ENCODE assay signal across 22 cellular contexts in genomic region chr20:35665949-35666288, GRCh38. TPM values are rescaled to one million over a fixed set of nuclear protein-coding genes. Genes with fewer than 3 reads are reported as not detected.
DNase-seq lines count a peak whose midpoint lies in the region; ATAC-seq lines count a peak whose summit lies in the region.
"Had no signal": no experiment of that assay in that cellular context is flagged by ENCODE, and none has a peak within 500 bp of the region (broad histone marks: within the 10 kb centered on the region; RNA-seq: fewer than 3 reads in every experiment).

No MANE protein-coding gene starts in this region.

- no CpG with 5 or more reads among the region's 17 CpGs for WGBS in neuronal stem cell (ENCODE audit: extremely low coverage in 2 of 2, insufficient read length in 2 of 2, insufficient replicate concordance in 1 of 2), 2 donors

- peak overlapping the region; percentile 51 for H3K9ac ChIP-seq in neuronal stem cell (ENCODE audit: low read depth, low read length, poor library complexity)

- H3K4me1 Mint-ChIP-seq in activated CD8-positive, alpha-beta memory T cell treated with anti-CD3 and anti-CD28 coated beads, Interleukin-2, amount 10 ng/mL, durations not matched to agents 7 days and 5 days, result peaks cover 24% of the 10 kb centered on the region
- peaks cover 0 to 38% (median 25%) of the 10 kb centered on the region in 4 donors for H3K4me1 Mint-ChIP-seq in CD4-positive, alpha-beta memory T cell
- peaks cover 35% of the 10 kb centered on the region for H3K4me1 Mint-ChIP-seq in activated T-helper 1 cell treated with anti-CD3 and anti-CD28 coated beads, Interleukin-12 subunit alpha, Interleukin-12 subunit beta, Interleukin-2, Interleukin-4 antibody, amounts not matched to agents 30 ng/mL and 10 ng/mL and 1 ng/mL, durations not matched to agents 14 hours and 24 hours and 36 hours (ENCODE audit: low read depth)

- H3K4me2 ChIP-seq in neuronal stem cell (ENCODE audit: insufficient read depth, low read length, poor library complexity, severe bottlenecking), result no peak overlapping the region

- H2AFZ ChIP-seq in neuronal stem cell (ENCODE audit: low read length), result no peak overlapping the region

- intact Hi-C loops in CD4-positive, alpha-beta memory T cell (cut with micrococcal nuclease), result no loop called here
- intact Hi-C loops in activated T-helper 1 cell treated with anti-CD3 and anti-CD28 coated beads, Interleukin-12 subunit alpha, Interleukin-12 subunit beta, Interleukin-2, Interleukin-4 antibody, amounts not matched to agents 30 ng/mL and 10 ng/mL and 1 ng/mL, durations not matched to agents 14 hours and 24 hours and 36 hours (cut with micrococcal nuclease), result loop anchor here (1.0 to 10.0 kb wide), 3 partner anchors 124 to 361 kb away; partner anchors contain the start of genes CEP250 and ERGIC3

- H3K27me3 Mint-ChIP-seq in activated CD8-positive, alpha-beta memory T cell treated with anti-CD3 and anti-CD28 coated beads, Interleukin-2, amount 10 ng/mL, durations not matched to agents 7 days and 5 days, result no peaks in the 10 kb centered on the region
- no peaks in the 10 kb centered on the region for H3K27me3 Mint-ChIP-seq in CD4-positive, alpha-beta memory T cell
- no peaks in the 10 kb centered on the region for H3K27me3 Mint-ChIP-seq in activated T-helper 1 cell treated with anti-CD3 and anti-CD28 coated beads, Interleukin-12 subunit alpha, Interleukin-12 subunit beta, Interleukin-2, Interleukin-4 antibody, amounts not matched to agents 30 ng/mL and 10 ng/mL and 1 ng/mL, durations not matched to agents 14 hours and 24 hours and 36 hours (ENCODE audit: insufficient read depth)
- H3K27me3 Mint-ChIP-seq: dendritic cell treated with granulocyte-macrophage colony-stimulating factor and Interleukin-4, amounts not matched to agents 40 ng/mL and 50 ng/mL, for 4 days had no signal

- H3K4me3 Mint-ChIP-seq in activated CD8-positive, alpha-beta memory T cell treated with anti-CD3 and anti-CD28 coated beads, Interleukin-2, amount 10 ng/mL, durations not matched to agents 7 days and 5 days, result peak overlapping the region; percentile 23
- H3K4me3 Mint-ChIP-seq in CD4-positive, alpha-beta memory T cell, result peak overlapping the region in 7 of 8 donors; percentile 12 to 66 (median 32)
- peak overlapping the region; percentile 8 for H3K4me3 Mint-ChIP-seq in activated T-helper 1 cell treated with anti-CD3 and anti-CD28 coated beads, Interleukin-12 subunit alpha, Interleukin-12 subunit beta, Interleukin-2, Interleukin-4 antibody, amounts not matched to agents 30 ng/mL and 10 ng/mL and 1 ng/mL, durations not matched to agents 14 hours and 24 hours and 36 hours
- H3K4me3 Mint-ChIP-seq: nephron progenitor cell had no signal

- H3K36me3 ChIP-seq in CD4-positive, alpha-beta memory T cell (ENCODE audit: insufficient read depth, low read length), result peaks cover 21% of the 10 kb centered on the region
- H3K36me3 ChIP-seq in neuronal stem cell (replicated peaks in 1 of 2; ENCODE audit: control insufficient read depth in 2 of 2, insufficient read depth in 2 of 2, low read length in 2 of 2), result peaks cover 0 to 33% of the 10 kb centered on the region in 2 donors

- no peak overlapping the region for H3K18ac ChIP-seq in neuronal stem cell (ENCODE audit: low read length)

- no peak for DNase-seq in activated CD8-positive, alpha-beta memory T cell treated with anti-CD3 and anti-CD28 coated beads, Interleukin-2, amount 10 ng/mL, durations not matched to agents 7 days and 5 days
- DNase-seq in activated CD8-positive, alpha-beta memory T cell treated with anti-CD3 and anti-CD28 coated beads, Interleukin-2, amount 50 U/mL, for 48 hours, result no peak
- DNase-seq in CD4-positive, alpha-beta memory T cell, result no peak
- DNase-seq in activated T-helper 1 cell treated with anti-CD3 and anti-CD28 coated beads, Interleukin-12 subunit alpha, Interleukin-12 subunit beta, Interleukin-2, Interleukin-4 antibody, amounts not matched to agents 30 ng/mL and 10 ng/mL and 1 ng/mL, durations not matched to agents 14 hours and 24 hours and 36 hours (ENCODE audit: low spot score), result no peak
- no peak for DNase-seq in neuronal stem cell (ENCODE audit: low spot score)
- no peak for DNase-seq in NCI-H748 (lab: John Stamatoyannopoulos, UW; ENCODE audit: unreplicated experiment)
- DNase-seq in mesenteric fat pad (ENCODE audit: low spot score), result no peak
- no peak for DNase-seq in NCI-H146 (lab: John Stamatoyannopoulos, UW)
- DNase-seq: activated gamma-delta T cell, hippocampal formation, midbrain, NCI-H1436 treated with DMSO at 0.1 percent for 48 hours, NCI-H510A treated with DMSO at 0.1 percent for 48 hours, nephron progenitor cell, PC-9, SHP77 treated with DMSO at 0.1 percent for 48 hours had no signal

- H3K4me3 ChIP-seq in CD4-positive, alpha-beta memory T cell (ENCODE audit: low read length in 2 of 2), result no peak overlapping the region
- no peak overlapping the region for H3K4me3 ChIP-seq in neuronal stem cell (ENCODE audit: low read length in 2 of 2)
- H3K4me3 ChIP-seq: HAP-1 had no signal

- H4K91ac ChIP-seq in neuronal stem cell (ENCODE audit: low read depth, low read length, poor library complexity), result no peak overlapping the region

- no peaks in the 10 kb centered on the region for H3K9me3 Mint-ChIP-seq in activated CD8-positive, alpha-beta memory T cell treated with anti-CD3 and anti-CD28 coated beads, Interleukin-2, amount 10 ng/mL, durations not matched to agents 7 days and 5 days (ENCODE audit: low read depth)
- H3K9me3 Mint-ChIP-seq in CD4-positive, alpha-beta memory T cell, result no peaks in the 10 kb centered on the region
- H3K9me3 Mint-ChIP-seq in activated T-helper 1 cell treated with anti-CD3 and anti-CD28 coated beads, Interleukin-12 subunit alpha, Interleukin-12 subunit beta, Interleukin-2, Interleukin-4 antibody, amounts not matched to agents 30 ng/mL and 10 ng/mL and 1 ng/mL, durations not matched to agents 14 hours and 24 hours and 36 hours, result no peaks in the 10 kb centered on the region
- H3K9me3 Mint-ChIP-seq: dendritic cell treated with granulocyte-macrophage colony-stimulating factor and Interleukin-4, amounts not matched to agents 40 ng/mL and 50 ng/mL, for 4 days; nephron progenitor cell had no signal

- no peaks in the 10 kb centered on the region for H3K79me1 ChIP-seq in neuronal stem cell (ENCODE audit: low read depth, low read length)

- no peak overlapping the region for H3K14ac ChIP-seq in neuronal stem cell (ENCODE audit: low read length)

- no peaks in the 10 kb centered on the region for H3K9me3 ChIP-seq in CD4-positive, alpha-beta memory T cell (ENCODE audit: control insufficient read depth in 1 of 2, low read length in 2 of 2)
- no peaks in the 10 kb centered on the region for H3K9me3 ChIP-seq in neuronal stem cell (replicated peaks in 1 of 2; ENCODE audit: control insufficient read depth in 2 of 2, insufficient read depth in 1 of 2, low read depth in 1 of 2, low read length in 2 of 2)
- H3K9me3 ChIP-seq: gastroesophageal sphincter, HAP-1, prostate gland had no signal

- peaks cover 37% of the 10 kb centered on the region for H3K4me1 ChIP-seq in CD4-positive, alpha-beta memory T cell (ENCODE audit: insufficient read depth, low read length)
- peaks cover 3 to 7% of the 10 kb centered on the region in 2 donors for H3K4me1 ChIP-seq in neuronal stem cell (ENCODE audit: control insufficient read depth in 2 of 2, insufficient read depth in 1 of 2, low read depth in 1 of 2, low read length in 2 of 2)
- H3K4me1 ChIP-seq: prostate gland had no signal

- H3K23ac ChIP-seq in neuronal stem cell (ENCODE audit: low read depth, low read length, poor library complexity), result no peak overlapping the region

- H3K27ac ChIP-seq in CD4-positive, alpha-beta memory T cell (ENCODE audit: low read depth, low read length), result no peak overlapping the region
- H3K27ac ChIP-seq in neuronal stem cell (replicated peaks; ENCODE audit: low read length), result no peak overlapping the region

- no peak overlapping the region for H2BK12ac ChIP-seq in neuronal stem cell (ENCODE audit: low read length)

- peaks cover 40% of the 10 kb centered on the region for H3K36me3 Mint-ChIP-seq in activated CD8-positive, alpha-beta memory T cell treated with anti-CD3 and anti-CD28 coated beads, Interleukin-2, amount 10 ng/mL, durations not matched to agents 7 days and 5 days
- H3K36me3 Mint-ChIP-seq in CD4-positive, alpha-beta memory T cell, result peaks cover 26 to 34% of the 10 kb centered on the region in 2 donors
- peaks cover 39% of the 10 kb centered on the region for H3K36me3 Mint-ChIP-seq in activated T-helper 1 cell treated with anti-CD3 and anti-CD28 coated beads, Interleukin-12 subunit alpha, Interleukin-12 subunit beta, Interleukin-2, Interleukin-4 antibody, amounts not matched to agents 30 ng/mL and 10 ng/mL and 1 ng/mL, durations not matched to agents 14 hours and 24 hours and 36 hours (ENCODE audit: low read depth)

- H2BK120ac ChIP-seq in neuronal stem cell (ENCODE audit: low read depth, low read length), result no peak overlapping the region

- CTCF ChIA-PET in activated CD8-positive, alpha-beta memory T cell treated with anti-CD3 and anti-CD28 coated beads, Interleukin-2, amount 10 ng/mL, durations not matched to agents 7 days and 5 days (lab: Charles Lee), result interaction anchor here (0.7 to 8.2 kb wide), 6 partner anchors 20 to 711 kb away, joined by 3 to 59 read pairs (median 5); partner anchors contain the start of genes NFS1 and ROMO1
- CTCF ChIA-PET in CD4-positive, alpha-beta memory T cell (lab: Charles Lee; ENCODE audit: partially characterized antibody), result interaction anchor here (0.7 to 1.1 kb wide), 4 partner anchors 11 to 218 kb away, joined by 3 to 4 read pairs (median 3); no protein-coding TSS in a partner anchor

- no peak for ATAC-seq in activated CD8-positive, alpha-beta memory T cell treated with anti-CD3 and anti-CD28 coated beads, Interleukin-2, amount 10 ng/mL, durations not matched to agents 7 days and 5 days
- ATAC-seq: activated CD4-positive, CD25-positive, alpha-beta regulatory T cell treated with anti-CD3 and anti-CD28 coated beads, Interleukin-2, amount 50 U/mL, for 24 hours; gastroesophageal sphincter; left lobe of liver had no signal

- no peak overlapping the region for H2AK5ac ChIP-seq in neuronal stem cell (ENCODE audit: low read depth, low read length)

- no peaks in the 10 kb centered on the region for H3K27me3 ChIP-seq in CD4-positive, alpha-beta memory T cell (ENCODE audit: insufficient read depth, low read length)
- H3K27me3 ChIP-seq in neuronal stem cell (ENCODE audit: control insufficient read depth in 3 of 3, insufficient read depth in 3 of 3, low read depth in 1 of 3, low read length in 3 of 3), result no peaks in the 10 kb centered on the region
- H3K27me3 ChIP-seq: gastroesophageal sphincter had no signal

- H3K4ac ChIP-seq in neuronal stem cell (ENCODE audit: low read length), result no peak overlapping the region

- H2BK5ac ChIP-seq in neuronal stem cell (ENCODE audit: low read length), result no peak overlapping the region

- POLR2A ChIA-PET in CD4-positive, alpha-beta memory T cell (lab: Charles Lee; ENCODE audit: partially characterized antibody), result interaction anchor here (1.9 to 4.5 kb wide), 3 partner anchors 77 to 124 kb away, joined by 5 to 106 read pairs (median 18); partner anchors contain the start of genes ERGIC3, PHF20 and RBM39

- H2BK15ac ChIP-seq in neuronal stem cell (ENCODE audit: low read length), result no peak overlapping the region

- H4K8ac ChIP-seq in neuronal stem cell (ENCODE audit: low read depth, low read length), result no peak overlapping the region

- H3K27ac Mint-ChIP-seq in activated CD8-positive, alpha-beta memory T cell treated with anti-CD3 and anti-CD28 coated beads, Interleukin-2, amount 10 ng/mL, durations not matched to agents 7 days and 5 days, result peak overlapping the region; percentile 38
- H3K27ac Mint-ChIP-seq in CD4-positive, alpha-beta memory T cell, result peak overlapping the region in 6 of 7 donors; percentile 6 to 79 (median 40)
- peak overlapping the region; percentile 30 for H3K27ac Mint-ChIP-seq in activated T-helper 1 cell treated with anti-CD3 and anti-CD28 coated beads, Interleukin-12 subunit alpha, Interleukin-12 subunit beta, Interleukin-2, Interleukin-4 antibody, amounts not matched to agents 30 ng/mL and 10 ng/mL and 1 ng/mL, durations not matched to agents 14 hours and 24 hours and 36 hours
- H3K27ac Mint-ChIP-seq: nephron progenitor cell had no signal

RNA-seq across cellular contexts. Expression of gene CPNE1, which starts 1.2 kb away (rescaled TPM):
- total RNA-seq in activated CD8-positive, alpha-beta memory T cell treated with anti-CD3 and anti-CD28 coated beads, Interleukin-2, amount 10 ng/mL, durations not matched to agents 7 days and 5 days, result 100 to 1,000 TPM; 277 to 286 TPM
- total RNA-seq in CD4-positive, alpha-beta memory T cell, result 100 to 1,000 TPM; 316 to 353 TPM
- polyA plus RNA-seq in CD4-positive, alpha-beta memory T cell, result 100 to 1,000 TPM; 305 to 343 TPM
- total RNA-seq in activated T-helper 1 cell treated with anti-CD3 and anti-CD28 coated beads, Interleukin-12 subunit alpha, Interleukin-12 subunit beta, Interleukin-2, Interleukin-4 antibody, amounts not matched to agents 30 ng/mL and 10 ng/mL and 1 ng/mL, durations not matched to agents 14 hours and 24 hours and 36 hours, result 304 and 308 TPM in 2 replicates
- 191 TPM for polyA plus RNA-seq in neuronal stem cell (2013, experiment 1 of 2)
- polyA plus RNA-seq in neuronal stem cell (2013, experiment 2 of 2), result 176 TPM
- total RNA-seq in mesenteric fat pad, result 126 TPM

RNA-seq across cellular contexts. Expression of gene RBM12, which starts 1.2 kb away (rescaled TPM):
- total RNA-seq in activated CD8-positive, alpha-beta memory T cell treated with anti-CD3 and anti-CD28 coated beads, Interleukin-2, amount 10 ng/mL, durations not matched to agents 7 days and 5 days, result 100 to 1,000 TPM; 101 to 137 TPM
- total RNA-seq in CD4-positive, alpha-beta memory T cell, result 100 to 1,000 TPM; 129 to 138 TPM
- 10 to 100 TPM; 29.9 to 52.8 TPM for polyA plus RNA-seq in CD4-positive, alpha-beta memory T cell
- total RNA-seq in activated T-helper 1 cell treated with anti-CD3 and anti-CD28 coated beads, Interleukin-12 subunit alpha, Interleukin-12 subunit beta, Interleukin-2, Interleukin-4 antibody, amounts not matched to agents 30 ng/mL and 10 ng/mL and 1 ng/mL, durations not matched to agents 14 hours and 24 hours and 36 hours, result 151 and 168 TPM in 2 replicates
- 127 TPM for polyA plus RNA-seq in neuronal stem cell (2013, experiment 1 of 2)
- 126 TPM for polyA plus RNA-seq in neuronal stem cell (2013, experiment 2 of 2)
- total RNA-seq in mesenteric fat pad, result 73.4 TPM

RNA-seq across cellular contexts. Expression of gene NFS1, which starts 33.2 kb away (rescaled TPM):
- 10 to 100 TPM; 34.6 to 35.1 TPM for total RNA-seq in activated CD8-positive, alpha-beta memory T cell treated with anti-CD3 and anti-CD28 coated beads, Interleukin-2, amount 10 ng/mL, durations not matched to agents 7 days and 5 days
- total RNA-seq in CD4-positive, alpha-beta memory T cell, result 10 to 100 TPM; 30.3 to 33.6 TPM
- polyA plus RNA-seq in CD4-positive, alpha-beta memory T cell, result 10 to 100 TPM in 1 of 2 donors, 1 to 10 TPM in 1; 6.3 to 28.3 TPM
- total RNA-seq in activated T-helper 1 cell treated with anti-CD3 and anti-CD28 coated beads, Interleukin-12 subunit alpha, Interleukin-12 subunit beta, Interleukin-2, Interleukin-4 antibody, amounts not matched to agents 30 ng/mL and 10 ng/mL and 1 ng/mL, durations not matched to agents 14 hours and 24 hours and 36 hours, result 35.7 and 36.2 TPM in 2 replicates
- 11.1 TPM for polyA plus RNA-seq in neuronal stem cell (2013, experiment 1 of 2)
- 11.3 TPM for polyA plus RNA-seq in neuronal stem cell (2013, experiment 2 of 2)
- total RNA-seq in mesenteric fat pad, result 23.5 TPM

RNA-seq across cellular contexts. Expression of gene ROMO1, which starts 33.3 kb away (rescaled TPM):
- 100 to 1,000 TPM; 115 to 122 TPM for total RNA-seq in activated CD8-positive, alpha-beta memory T cell treated with anti-CD3 and anti-CD28 coated beads, Interleukin-2, amount 10 ng/mL, durations not matched to agents 7 days and 5 days
- total RNA-seq in CD4-positive, alpha-beta memory T cell, result 10 to 100 TPM; 38.4 to 43.8 TPM
- 100 to 1,000 TPM; 273 to 335 TPM for polyA plus RNA-seq in CD4-positive, alpha-beta memory T cell
- 80.3 and 95.6 TPM in 2 replicates for total RNA-seq in activated T-helper 1 cell treated with anti-CD3 and anti-CD28 coated beads, Interleukin-12 subunit alpha, Interleukin-12 subunit beta, Interleukin-2, Interleukin-4 antibody, amounts not matched to agents 30 ng/mL and 10 ng/mL and 1 ng/mL, durations not matched to agents 14 hours and 24 hours and 36 hours
- 474 TPM for polyA plus RNA-seq in neuronal stem cell (2013, experiment 1 of 2)
- 476 TPM for polyA plus RNA-seq in neuronal stem cell (2013, experiment 2 of 2)
- total RNA-seq in mesenteric fat pad, result 141 TPM

RNA-seq across cellular contexts. Expression of gene SPAG4, which starts 50.3 kb away (rescaled TPM):
- total RNA-seq in activated CD8-positive, alpha-beta memory T cell treated with anti-CD3 and anti-CD28 coated beads, Interleukin-2, amount 10 ng/mL, durations not matched to agents 7 days and 5 days, result 1 to 10 TPM; 4.3 to 5.2 TPM
- total RNA-seq in CD4-positive, alpha-beta memory T cell, result 1 to 10 TPM in 1 of 2 experiments, under 1 TPM in 1; 0.47 to 1.3 TPM
- under 1 TPM; 0.69 to 0.79 TPM for polyA plus RNA-seq in CD4-positive, alpha-beta memory T cell
- 3.6 and 5.1 TPM in 2 replicates for total RNA-seq in activated T-helper 1 cell treated with anti-CD3 and anti-CD28 coated beads, Interleukin-12 subunit alpha, Interleukin-12 subunit beta, Interleukin-2, Interleukin-4 antibody, amounts not matched to agents 30 ng/mL and 10 ng/mL and 1 ng/mL, durations not matched to agents 14 hours and 24 hours and 36 hours
- 3.1 TPM for polyA plus RNA-seq in neuronal stem cell (2013, experiment 1 of 2)
- polyA plus RNA-seq in neuronal stem cell (2013, experiment 2 of 2), result 3.2 TPM
- 2.2 TPM for total RNA-seq in mesenteric fat pad
